Comparison of ENCODE assay signal across 8 cellular contexts in the genomic region with DNA sequence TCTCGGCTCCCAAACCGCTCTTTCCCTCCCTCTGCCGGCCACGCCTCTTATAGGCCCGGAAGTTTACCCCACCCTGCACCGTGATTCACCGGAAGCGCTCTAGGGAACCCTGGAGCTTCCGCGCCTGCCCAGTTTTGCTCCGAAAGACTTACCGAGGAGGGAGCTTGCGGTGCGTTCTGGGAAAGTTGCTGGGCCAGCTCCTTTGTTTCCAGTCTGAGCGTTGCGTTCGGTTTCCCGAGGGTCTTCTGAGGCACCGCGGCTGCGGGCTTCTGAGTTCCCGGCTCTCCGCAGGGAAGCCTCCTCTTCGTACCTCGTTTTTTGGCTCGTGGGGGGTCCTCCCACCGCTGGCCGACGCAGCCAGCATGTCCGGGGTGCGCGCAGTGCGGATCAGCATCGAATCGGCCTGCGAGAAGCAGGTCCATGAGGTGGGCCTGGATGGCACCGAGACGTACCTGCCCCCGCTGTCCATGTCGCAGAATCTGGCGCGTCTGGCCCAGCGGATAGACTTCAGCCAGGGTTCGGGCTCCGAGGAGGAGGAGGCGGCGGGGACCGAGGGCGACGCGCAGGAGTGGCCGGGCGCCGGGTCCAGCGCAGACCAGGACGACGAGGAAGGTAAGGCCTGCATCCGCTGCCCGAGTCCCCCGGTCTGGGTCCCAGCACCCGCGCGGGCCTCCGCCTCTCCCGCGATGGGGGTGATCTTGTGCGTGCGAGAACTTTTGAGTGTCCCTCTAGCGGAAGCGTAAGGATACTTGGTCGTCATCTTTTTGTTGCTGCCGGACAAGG. TPM values are rescaled to one million over a fixed set of nuclear protein-coding genes. Genes with fewer than 3 reads are reported as not detected.
A peak's percentile ranks its signal among the peaks of the same experiment; 100 is the strongest.
DNase-seq lines count a peak whose midpoint lies in the region; ATAC-seq, FAIRE-seq and TF ChIP-seq lines count a peak whose summit lies in the region.

A gene with protein sequence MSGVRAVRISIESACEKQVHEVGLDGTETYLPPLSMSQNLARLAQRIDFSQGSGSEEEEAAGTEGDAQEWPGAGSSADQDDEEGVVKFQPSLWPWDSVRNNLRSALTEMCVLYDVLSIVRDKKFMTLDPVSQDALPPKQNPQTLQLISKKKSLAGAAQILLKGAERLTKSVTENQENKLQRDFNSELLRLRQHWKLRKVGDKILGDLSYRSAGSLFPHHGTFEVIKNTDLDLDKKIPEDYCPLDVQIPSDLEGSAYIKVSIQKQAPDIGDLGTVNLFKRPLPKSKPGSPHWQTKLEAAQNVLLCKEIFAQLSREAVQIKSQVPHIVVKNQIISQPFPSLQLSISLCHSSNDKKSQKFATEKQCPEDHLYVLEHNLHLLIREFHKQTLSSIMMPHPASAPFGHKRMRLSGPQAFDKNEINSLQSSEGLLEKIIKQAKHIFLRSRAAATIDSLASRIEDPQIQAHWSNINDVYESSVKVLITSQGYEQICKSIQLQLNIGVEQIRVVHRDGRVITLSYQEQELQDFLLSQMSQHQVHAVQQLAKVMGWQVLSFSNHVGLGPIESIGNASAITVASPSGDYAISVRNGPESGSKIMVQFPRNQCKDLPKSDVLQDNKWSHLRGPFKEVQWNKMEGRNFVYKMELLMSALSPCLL (plus strand): TSS at position 131 of the 783 bp plus-strand sequence. CDS start 232 bp downstream, at position 363.

- peaks cover 3% of the 10 kb centered on the region; the same call in 1 of the 2 replicates for H3K79me1 ChIP-seq in H1 (ENCODE audit: low read depth, low read length)

- no peak for TF ChIP-seq EP300 in H1 (IDR thresholded peaks at IDR 0.05; ENCODE audit: borderline replicate concordance in 1 of 2, low read depth in 2 of 2, low read length in 2 of 2)

- H2BK5ac ChIP-seq in H1 (ENCODE audit: low read depth, low read length): peak within 1 kb of the TSS; percentile 97

- peak within 1 kb of the TSS; percentile 99 for H4K8ac ChIP-seq in H1 (ENCODE audit: extremely low read depth, insufficient read depth, low read length)

- no peak within 1 kb of the TSS for H2BK20ac ChIP-seq in H1 (ENCODE audit: low read length)

- H3K9me3 Mint-ChIP-seq in Caco-2 (ENCODE audit: unreplicated experiment) (no peaks in the 10 kb centered on the region), memory B cell (no peaks in the 10 kb centered on the region)

- H3K9ac ChIP-seq in H1 (replicated peaks in 1 of 4; ENCODE audit: extremely low read depth in 1 of 4, low read depth in 3 of 4, low read length in 3 of 4): peak within 1 kb of the TSS; percentile 93 to 99 (median 96)

- peak within 1 kb of the TSS; percentile 51 to 66 for H3K4me2 ChIP-seq in H1 (ENCODE audit: insufficient read depth in 1 of 2, low read depth in 2 of 2, low read length in 2 of 2)

- peak; percentile 89 to 90 for TF ChIP-seq POLR2A in H1 (IDR thresholded peaks at IDR 0.05; ENCODE audit: control extremely low read depth in 1 of 2, low read depth in 2 of 2, low read length in 2 of 2)

- peaks cover 15 to 53% of the 10 kb centered on the region in 2 experiments for H3K79me2 ChIP-seq in H1 (ENCODE audit: control insufficient read depth in 1 of 2, insufficient read depth in 2 of 2, low read length in 2 of 2)

- no peaks in the 10 kb centered on the region for H3K27me3 ChIP-seq in Caco-2 (replicated peaks; ENCODE audit: control insufficient read depth, insufficient read depth, low read length)
- no peaks in the 10 kb centered on the region for H3K27me3 ChIP-seq in H1 (replicated peaks in 1 of 4; ENCODE audit: control insufficient read depth in 3 of 4, extremely low read depth in 1 of 4, insufficient read depth in 3 of 4, low read length in 3 of 4)

- intact Hi-C loops in Caco-2 (cut with micrococcal nuclease; ENCODE audit: unreplicated experiment): loop anchor here (1.0 to 5.0 kb wide), 5 partner anchors 14 to 122 kb away; a partner anchor contains a TSS

- peak within 1 kb of the TSS; percentile 99 for H3K18ac ChIP-seq in H1 (ENCODE audit: extremely low read depth, low read length)

- H3K9me3 ChIP-seq in Caco-2: no peaks in the 10 kb centered on the region
- no peaks in the 10 kb centered on the region for H3K9me3 ChIP-seq in H1 (ENCODE audit: insufficient read depth in 2 of 2, low read depth in 1 of 2, low read length in 1 of 2)

- H4K5ac ChIP-seq in H1 (ENCODE audit: insufficient read length, low read depth, low read length): peak within 1 kb of the TSS; percentile 92

- H3K4me3 Mint-ChIP-seq in Caco-2 (ENCODE audit: unreplicated experiment): peak within 1 kb of the TSS; percentile 81
- peak within 1 kb of the TSS; percentile 91 for H3K4me3 Mint-ChIP-seq in memory B cell

- 0% methylated on average over 48 of the region's 72 CpGs; no CpG with 5 or more reads in 1 of the 2 experiments for WGBS in H1 (ENCODE audit: extremely low coverage in 1 of 2, insufficient coverage in 1 of 2, insufficient read length in 1 of 2, insufficient replicate concordance in 2 of 2, low coverage in 1 of 2, low lambda C conversion rate in 2 of 2, missing lambda C conversion rate in 1 of 2), 2 experiments

- DNase-seq in Caco-2: peak; percentile 96
- DNase-seq in HT1080 (ENCODE audit: low read depth): peak; percentile 91
- DNase-seq in NOMO-1 (lab: John Stamatoyannopoulos, UW; ENCODE audit: unreplicated experiment in 2 of 2): peak; percentile 92 to 94
- DNase-seq in activated CD8-positive, alpha-beta memory T cell treated with anti-CD3 and anti-CD28 coated beads for 4 hours (ENCODE audit: low read depth in 2 of 2): peak; percentile 76 to 81
- peak; percentile 75 to 85 for DNase-seq in H1 (ENCODE audit: low read depth in 1 of 2, low spot score in 2 of 2)
- DNase-seq in memory B cell (ENCODE audit: low spot score in 2 of 2): peak; percentile 70 to 71
- peak; percentile 78 for DNase-seq in stimulated activated CD8-positive, alpha-beta memory T cell treated with anti-CD3 and anti-CD28 coated beads, Interleukin-12 subunit alpha, Interleukin-12 subunit beta, amount 100 ng/mL, for 24 hours (ENCODE audit: extremely low read depth)

- POLR2A ChIA-PET in Caco-2 (lab: Charles Lee) (interaction anchor here (0.5 to 1.8 kb wide), 22 partner anchors 9 to 1189 kb away, joined by 3 to 130 read pairs (median 4); a partner anchor contains a TSS), H1 (lab: Charles Lee; ENCODE audit: partially characterized antibody) (interaction anchor here (0.7 to 7.3 kb wide), 36 partner anchors 8 to 1058 kb away, joined by 3 to 134 read pairs (median 4); a partner anchor contains a TSS)

- H3K4me3 ChIP-seq in Caco-2 (ENCODE audit: low read depth, low read length) (peak within 1 kb of the TSS; percentile 86), H1 (ENCODE audit: extremely low read depth in 1 of 4, insufficient read depth in 2 of 4, low read depth in 3 of 4, low read length in 4 of 4) (peak within 1 kb of the TSS; percentile 93 to 99 (median 95))

- CTCF ChIA-PET in Caco-2 (lab: Charles Lee) (interaction anchor here (0.6 to 2.4 kb wide), 14 partner anchors 8 to 66 kb away, joined by 3 to 57 read pairs (median 4); a partner anchor contains a TSS), H1 (lab: Charles Lee; ENCODE audit: partially characterized antibody) (interaction anchor here (0.9 to 1.6 kb wide), 8 partner anchors 9 to 111 kb away, joined by 3 to 10 read pairs (median 4); a partner anchor contains a TSS)

- 0 out of 2 replicates have a peak within 1 kb of the TSS, but pooled peaks have one; percentile 61 for H2AK5ac ChIP-seq in H1 (ENCODE audit: low read depth, low read length)

- H3K56ac ChIP-seq in H1 (replicated peaks; ENCODE audit: insufficient read length, low read depth, low read length): peak within 1 kb of the TSS; percentile 98

- H3K4me1 Mint-ChIP-seq in Caco-2 (ENCODE audit: low read depth, unreplicated experiment) (peaks cover 17% of the 10 kb centered on the region), memory B cell (peaks cover 28% of the 10 kb centered on the region)

- H3K36me3 Mint-ChIP-seq in Caco-2 (ENCODE audit: insufficient read depth, unreplicated experiment) (peaks cover 57% of the 10 kb centered on the region), memory B cell (peaks cover 3% of the 10 kb centered on the region)

- H3K27me3 Mint-ChIP-seq in Caco-2 (ENCODE audit: insufficient read depth, unreplicated experiment) (no peaks in the 10 kb centered on the region), memory B cell (no peaks in the 10 kb centered on the region)

- H3K27ac Mint-ChIP-seq in Caco-2 (ENCODE audit: unreplicated experiment): peak within 1 kb of the TSS; percentile 62
- peak within 1 kb of the TSS; percentile 95 for H3K27ac Mint-ChIP-seq in memory B cell

- BruUV-seq in Caco-2 (replicated peaks; lab: Mats Ljungman, UMichigan): no TSS peak

- H2BK15ac ChIP-seq in H1 (ENCODE audit: low read length): no peak within 1 kb of the TSS

- H3K23me2 ChIP-seq in H1 (ENCODE audit: low read depth, low read length): no peaks in the 10 kb centered on the region; the same call in 1 of the 2 replicates

- peak within 1 kb of the TSS; percentile 80; the same call in 1 of the 2 replicates for H2BK12ac ChIP-seq in H1 (ENCODE audit: low read depth, low read length)

- peak within 1 kb of the TSS; percentile 96 for H3K4ac ChIP-seq in H1 (replicated peaks; ENCODE audit: insufficient read length, low read depth, low read length)

- H4K20me1 ChIP-seq in H1 (replicated peaks in 1 of 2; ENCODE audit: control insufficient read depth in 1 of 2, insufficient read depth in 2 of 2, low read length in 2 of 2): peaks cover 6 to 11% of the 10 kb centered on the region in 2 experiments

- TF ChIP-seq CTCF in Caco-2 (IDR thresholded peaks at IDR 0.05; ENCODE audit: insufficient read depth in 1 of 2, low read depth in 1 of 2, low read length in 1 of 2, severe bottlenecking in 1 of 2, unreplicated experiment in 1 of 2): peak; percentile 72 to 76
- TF ChIP-seq CTCF in H1 (IDR thresholded peaks at IDR 0.05; ENCODE audit: control extremely low read depth in 1 of 3, insufficient read depth in 1 of 3, low read depth in 1 of 3, low read length in 3 of 3): peak; percentile 7 to 26 (median 21); a peak in 3 of 4 replicates

- peak within 1 kb of the TSS; percentile 97; the same call in 1 of the 2 replicates for H2AFZ ChIP-seq in H1 (ENCODE audit: low read length)

- peak; percentile 42 for FAIRE-seq in H1 (lab: Jason Lieb, UNC)

- no peak for TF ChIP-seq RAD21 in H1 (IDR thresholded peaks at IDR 0.05 in 1 of 2, conservative IDR thresholded peaks at IDR 0.05 in 1 of 2; ENCODE audit: low read depth in 2 of 2, low read length in 2 of 2)

- H3K36me3 ChIP-seq in Caco-2 (ENCODE audit: control insufficient read depth, insufficient read depth, low read length) (peaks cover 1% of the 10 kb centered on the region; the same call in 1 of the 2 replicates), H1 (ENCODE audit: control insufficient read depth in 2 of 4, insufficient read depth in 4 of 4, low read length in 3 of 4) (peaks cover 0 to 22% (median 2%) of the 10 kb centered on the region in 4 experiments; a peak in 3 of 8 replicates)

- no peaks in the 10 kb centered on the region; the same call in 1 of the 2 replicates for H3K4me1 ChIP-seq in Caco-2
- peaks cover 0 to 4% (median 1%) of the 10 kb centered on the region in 4 experiments; a peak in 1 of 7 replicates for H3K4me1 ChIP-seq in H1 (replicated peaks in 1 of 4; ENCODE audit: control insufficient read depth in 3 of 4, insufficient read depth in 4 of 4, low read length in 3 of 4)

- peak within 1 kb of the TSS; percentile 99 for H4K91ac ChIP-seq in H1 (replicated peaks; ENCODE audit: insufficient read length, low read length)

- no peak within 1 kb of the TSS for H3K23ac ChIP-seq in H1 (ENCODE audit: insufficient read length)

- peak within 1 kb of the TSS; percentile 95 for H3K27ac ChIP-seq in H1 (ENCODE audit: low read depth, low read length)

- peak within 1 kb of the TSS; percentile 62 for H3K14ac ChIP-seq in H1 (ENCODE audit: insufficient read length)

- ATAC-seq in GM21360 (IDR thresholded peaks at IDR 0.05; ENCODE audit: unreplicated experiment) (peak; percentile 98), memory B cell (ENCODE audit: low read depth) (peak; percentile 90)

- H2BK120ac ChIP-seq in H1 (replicated peaks; ENCODE audit: low read depth, low read length): no peak within 1 kb of the TSS

RNA-seq across cellular contexts. Expression of the gene that starts here (rescaled TPM):
- total RNA-seq in Caco-2 (2022): 54.0 and 63.5 TPM in 2 replicates
- 26.8 and 28.6 TPM in 2 replicates for total RNA-seq in HT1080 (2014; rRNA removed; shearing (Covaris generic))
- 27.3 and 31.1 TPM in 2 replicates for polyA plus RNA-seq in HT1080 (2015; cell fraction: cytosol; rRNA removed)
- 82.4 and 89.7 TPM in 2 replicates for polyA plus RNA-seq in HT1080 (2015; cell fraction: nucleus; rRNA removed)
- 30.4 and 33.7 TPM in 2 replicates for total RNA-seq in H1 (2021; fragmentation: NEBNext Ultra II Directional; extraction: Animal tissue kit (Norgen Biotek cat#: 25700))
- 8.0 and 8.8 TPM in 2 replicates for polyA plus RNA-seq in H1 (2011; rRNA removed)
- polyA plus RNA-seq in H1 (2011; cell fraction: cytosol; rRNA removed): 9.8 TPM
- polyA plus RNA-seq in H1 (2011; cell fraction: nucleus; rRNA removed): 15.3 TPM
- 11.4 to 20.0 TPM (median 15.0 TPM) in 4 replicates for polyA plus RNA-seq in H1 (2012, experiment 1 of 2)
- 2.8 TPM for polyA plus RNA-seq in H1 (2012, experiment 2 of 2)
- polyA plus RNA-seq in H1 (2013, experiment 1 of 2): 16.0 TPM
- 15.3 TPM for polyA plus RNA-seq in H1 (2013, experiment 2 of 2)
- polyA minus RNA-seq in H1 (2011; rRNA and poly(A)+ RNA removed): 19.8 and 20.5 TPM in 2 replicates
- 10.5 TPM for polyA minus RNA-seq in H1 (2011; cell fraction: cytosol; rRNA and poly(A)+ RNA removed)
- polyA minus RNA-seq in H1 (2011; cell fraction: nucleus; rRNA and poly(A)+ RNA removed): 50.3 TPM

Comparison
In these comparisons a context has a peak if more than half of its experiments do, and no peak if none do; other contexts are left out.
1. Peak in every context shown above with its lines: DNase-seq, ATAC-seq, H3K4me3 ChIP-seq and H3K27ac ChIP-seq.